In genomic region chr2:9950521-9951271, GRCh38 we compare ENCODE assay signal across 8 cellular contexts.
A peak's percentile ranks its signal among the peaks of the same experiment; 100 is the strongest.
DNase-seq lines count a peak whose midpoint lies in the region; ATAC-seq and TF ChIP-seq lines count a peak whose summit lies in the region.

No MANE protein-coding gene starts in this region.

- peaks cover 3% of the 10 kb centered on the region; the same call in 1 of the 2 replicates for H3K79me2 ChIP-seq in DND-41 (ENCODE audit: insufficient read depth, low read length)

- peak; percentile 50 for DNase-seq in DND-41
- DNase-seq in effector CD8-positive, alpha-beta T cell (lab: John Stamatoyannopoulos, UW), result peak; percentile 49
- DNase-seq in tibial artery, result no peak
- no peak for DNase-seq in NOMO-1 treated with dmso at 0.1 percent for 144 hours (lab: John Stamatoyannopoulos, UW; ENCODE audit: unreplicated experiment)

- H3K27me3 ChIP-seq in DND-41 (ENCODE audit: insufficient read depth, low read length, poor library complexity), result no peaks in the 10 kb centered on the region
- no peaks in the 10 kb centered on the region for H3K27me3 ChIP-seq in muscle layer of duodenum (ENCODE audit: low read depth, low read length)
- no peaks in the 10 kb centered on the region for H3K27me3 ChIP-seq in tibial artery

- peaks cover 26% of the 10 kb centered on the region for H3K4me1 ChIP-seq in DND-41 (ENCODE audit: insufficient read depth, low read length)
- H3K4me1 ChIP-seq in muscle layer of duodenum (ENCODE audit: control insufficient read depth in 1 of 2, insufficient read depth in 2 of 2, low read length in 2 of 2), result no peaks in the 10 kb centered on the region
- H3K4me1 ChIP-seq in tibial artery, result peaks cover 0 to 16% (median 9%) of the 10 kb centered on the region in 4 donors

- peak overlapping the region; percentile 70 for H2AFZ ChIP-seq in DND-41 (ENCODE audit: low read depth, low read length)

- peak overlapping the region; percentile 62 for H3K9ac ChIP-seq in DND-41 (ENCODE audit: low read depth, low read length)

- H3K27ac ChIP-seq in DND-41 (ENCODE audit: low read length) (peak overlapping the region; percentile 56; the same call in 1 of the 2 replicates), VCaP (peak overlapping the region; percentile 72), muscle layer of duodenum (ENCODE audit: low read length) (no peak overlapping the region), tibial artery (peak overlapping the region in 1 of 2 donors; percentile 23)

- peak overlapping the region; percentile 80 for H3K4me2 ChIP-seq in DND-41 (ENCODE audit: insufficient read depth, low read length)

- TF ChIP-seq CTCF in DND-41 (IDR thresholded peaks at IDR 0.05; ENCODE audit: borderline replicate concordance, extremely low read depth, low read length, poor library complexity, severe bottlenecking) (peak; percentile 29), VCaP (conservative IDR thresholded peaks at IDR 0.05) (peak; percentile 17; the same call in 1 of the 2 replicates), tibial artery (IDR thresholded peaks at IDR 0.05) (peak in 1 of 2 experiments; percentile 8)

- no peaks in the 10 kb centered on the region for H4K20me1 ChIP-seq in DND-41 (ENCODE audit: insufficient read depth, low read length)

- peaks cover 2% of the 10 kb centered on the region; the same call in 1 of the 2 replicates for H3K36me3 ChIP-seq in DND-41 (ENCODE audit: insufficient read depth, low read length)
- no peaks in the 10 kb centered on the region for H3K36me3 ChIP-seq in muscle layer of duodenum (ENCODE audit: control insufficient read depth in 1 of 2, insufficient read depth in 2 of 2, low read length in 2 of 2)
- no peaks in the 10 kb centered on the region for H3K36me3 ChIP-seq in tibial artery

- ATAC-seq in DND-41 (ENCODE audit: insufficient read depth, low read depth) (peak; percentile 49), GM19372 (IDR thresholded peaks at IDR 0.05; ENCODE audit: low read depth, unreplicated experiment) (peak; percentile 37), HG03520 (IDR thresholded peaks at IDR 0.05; ENCODE audit: unreplicated experiment) (peak; percentile 26)

- H3K4me3 ChIP-seq in DND-41 (ENCODE audit: low read depth in 1 of 2, low read length in 2 of 2), result peak overlapping the region; percentile 38 to 73; a peak in 3 of 4 replicates
- H3K4me3 ChIP-seq in muscle layer of duodenum (ENCODE audit: low read depth in 1 of 2, low read length in 2 of 2), result peak overlapping the region; percentile 42 to 71
- H3K4me3 ChIP-seq in tibial artery, result peak overlapping the region; percentile 64 to 68

- H3K9me3 ChIP-seq in DND-41 (ENCODE audit: insufficient read depth, low read length, severe bottlenecking) (no peaks in the 10 kb centered on the region), muscle layer of duodenum (ENCODE audit: control insufficient read depth in 1 of 2, low read length in 2 of 2) (no peaks in the 10 kb centered on the region), tibial artery (no peaks in the 10 kb centered on the region)

- intact Hi-C loops in tibial artery (cut with DNase I; ENCODE audit: low total_unique reads), result loop anchor here (10.0 kb wide), 1 partner anchor 106 kb away; the partner anchor contains the start of gene TAF1B

Comparison
In these comparisons a context has a peak if more than half of its experiments do, and no peak if none do; other contexts are left out.
1. DNase-seq: peak in DND-41 (single experiment) and effector CD8-positive, alpha-beta T cell (single experiment); none in tibial artery (0 of 2) and NOMO-1 treated with dmso at 0.1 percent for 144 hours (single experiment).
2. Peak in every context shown above with its lines, with median percentiles within 50 percentile points of each other: ATAC-seq and H3K4me3 ChIP-seq.